In genomic region chr7:139853576-139854511, GRCh38 we compare ENCODE assay signal across 1 cellular context.
TF ChIP-seq lines count a peak whose summit lies in the region.

No MANE protein-coding gene starts in this region.

TF ChIP-seq in K562, 482 proteins besides CTCF, POLR2A, EP300 and RAD21 (continued from another document and continues in another):
- TF ChIP-seq HMBOX1 (IDR thresholded peaks at IDR 0.05) (peak; percentile 31; the same call in 1 of the 2 replicates), ZSCAN32 (CRISPR knock-in tag; IDR thresholded peaks at IDR 0.05) (peak; percentile 52; the same call in 1 of the 2 replicates), ZBTB17 (CRISPR knock-in tag; IDR thresholded peaks at IDR 0.05) (no peak; the same call in 1 of the 2 replicates), SMARCA4 (IDR thresholded peaks at IDR 0.05) (peak; percentile 53), MXI1 (IDR thresholded peaks at IDR 0.05; ENCODE audit: low read depth, low read length) (no peak), ZNF316 (IDR thresholded peaks at IDR 0.05) (no peak), ELF2 (CRISPR knock-in tag; IDR thresholded peaks at IDR 0.05) (no peak), GTF2E2 (tag; IDR thresholded peaks at IDR 0.05) (no peak), MTA2 (IDR thresholded peaks at IDR 0.05; ENCODE audit: low read depth) (no peak), ZNF12 (CRISPR knock-in tag; IDR thresholded peaks at IDR 0.05) (no peak), IRF9 (tag; IDR thresholded peaks at IDR 0.05) (peak; percentile 86; the same call in 1 of the 2 replicates), DPF2 (IDR thresholded peaks at IDR 0.05) (peak; percentile 74; the same call in 1 of the 2 replicates), ZNF282 (CRISPR knock-in tag; IDR thresholded peaks at IDR 0.05) (no peak), ZNF347 (CRISPR knock-in tag; IDR thresholded peaks at IDR 0.05; ENCODE audit: low read depth) (no peak), ZNF696 (CRISPR knock-in tag; conservative IDR thresholded peaks at IDR 0.05) (no peak), ZFP36 (IDR thresholded peaks at IDR 0.05; ENCODE audit: low read depth, low read length, partially characterized antibody) (peak; percentile 48), MXD1 (CRISPR knock-in tag; IDR thresholded peaks at IDR 0.05; ENCODE audit: borderline replicate concordance, poor library complexity, severe bottlenecking) (no peak), ETS1 (conservative IDR thresholded peaks at IDR 0.05; ENCODE audit: control insufficient read depth, low read depth, low read length) (no peak), ASH1L (IDR thresholded peaks at IDR 0.05; ENCODE audit: borderline replicate concordance, low read depth, partially characterized antibody) (no peak), U2AF2 (optimal IDR thresholded peaks at IDR 0.05; ENCODE audit: low read depth, low read length) (no peak), ESRRB (CRISPR knock-in tag; IDR thresholded peaks at IDR 0.05; ENCODE audit: borderline replicate concordance) (no peak), PHTF2 (CRISPR knock-in tag; IDR thresholded peaks at IDR 0.05) (no peak), ZNF551 (CRISPR knock-in tag; IDR thresholded peaks at IDR 0.05) (no peak), REST (CRISPR knock-in tag; IDR thresholded peaks at IDR 0.05; ENCODE audit: low read depth) (no peak), NR2C1 (IDR thresholded peaks at IDR 0.05) (no peak), NR2C1 (tag; IDR thresholded peaks at IDR 0.05) (no peak), NCOA2 (IDR thresholded peaks at IDR 0.05; ENCODE audit: partially characterized antibody in 2 of 2) (no peak), ARID2 (IDR thresholded peaks at IDR 0.05) (no peak), CEBPZ (IDR thresholded peaks at IDR 0.05; ENCODE audit: borderline replicate concordance, low read depth, low read length) (no peak), ZNF449 (CRISPR knock-in tag; IDR thresholded peaks at IDR 0.05) (no peak), HMG20A (CRISPR knock-in tag; conservative IDR thresholded peaks at IDR 0.05) (no peak), CBX1 (IDR thresholded peaks at IDR 0.05; ENCODE audit: low read depth) (peak; percentile 47; the same call in 1 of the 2 replicates), YBX1 (IDR thresholded peaks at IDR 0.05) (no peak), ZNF668 (CRISPR knock-in tag; IDR thresholded peaks at IDR 0.05) (no peak), NCOR1 (IDR thresholded peaks at IDR 0.05) (no peak), MTF1 (CRISPR knock-in tag; IDR thresholded peaks at IDR 0.05; ENCODE audit: borderline replicate concordance) (no peak), ZNF212 (CRISPR knock-in tag; IDR thresholded peaks at IDR 0.05) (no peak), NBN (IDR thresholded peaks at IDR 0.05; ENCODE audit: low read depth) (no peak), MTA1 (IDR thresholded peaks at IDR 0.05; ENCODE audit: borderline replicate concordance) (no peak), NFE2L1 (tag; IDR thresholded peaks at IDR 0.05; ENCODE audit: borderline replicate concordance, low read depth) (peak; percentile 38; the same call in 1 of the 2 replicates), KLF10 (CRISPR knock-in tag; IDR thresholded peaks at IDR 0.05) (no peak), CUX1 (CRISPR knock-in tag; IDR thresholded peaks at IDR 0.05) (peak; percentile 82; the same call in 1 of the 2 replicates), NCOA6 (IDR thresholded peaks at IDR 0.05) (no peak), TAF15 (IDR thresholded peaks at IDR 0.05; ENCODE audit: low read depth, low read length) (no peak), THAP12 (CRISPR knock-in tag; IDR thresholded peaks at IDR 0.05) (no peak)
